Comparison of ENCODE assay signal across 8 cellular contexts in the genomic region with DNA sequence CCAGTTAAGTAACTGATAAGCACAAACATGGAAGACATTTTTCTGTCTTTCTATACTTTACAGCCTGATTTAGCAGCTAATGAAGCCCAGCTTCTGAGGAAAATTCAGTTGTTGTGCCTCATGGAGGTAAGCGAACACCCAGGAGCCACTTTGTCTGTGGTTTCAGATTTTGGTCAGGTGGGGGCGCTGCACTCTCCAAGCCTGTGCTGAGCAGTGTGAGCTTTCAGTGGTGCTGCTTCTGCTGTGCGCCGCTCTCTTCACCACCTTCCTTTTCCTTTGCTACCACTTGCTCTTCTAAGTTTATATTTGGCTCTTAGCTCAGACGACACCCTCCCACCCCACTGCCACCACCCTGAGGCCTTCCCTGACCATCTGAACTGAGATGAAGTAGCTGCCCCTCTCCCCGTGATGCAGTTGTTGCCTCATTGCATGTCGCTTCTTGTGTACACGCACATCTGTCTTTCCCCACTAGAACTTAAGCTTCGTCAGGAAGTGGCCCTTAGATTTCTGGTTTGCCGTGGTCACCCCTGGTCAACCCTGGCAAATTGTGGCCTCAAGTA. TPM values are rescaled to one million over a fixed set of nuclear protein-coding genes. Genes with fewer than 3 reads are reported as not detected.
A peak's percentile ranks its signal among the peaks of the same experiment; 100 is the strongest.
DNase-seq lines count a peak whose midpoint lies in the region; ATAC-seq and TF ChIP-seq lines count a peak whose summit lies in the region.

No MANE protein-coding gene starts in this region.

- H3K4me3 Mint-ChIP-seq in glutamatergic neuron (ENCODE audit: unreplicated experiment): peak overlapping the region; percentile 63

- peaks cover 3% of the 10 kb centered on the region for H3K27me3 Mint-ChIP-seq in glutamatergic neuron (ENCODE audit: unreplicated experiment)

- H3K27ac Mint-ChIP-seq in glutamatergic neuron (ENCODE audit: unreplicated experiment): peak overlapping the region; percentile 77

- TF ChIP-seq CTCF in glutamatergic neuron (IDR thresholded peaks at IDR 0.05; ENCODE audit: partially characterized antibody, unreplicated experiment) (peak; percentile 85), retinal pigment epithelial cell (conservative IDR thresholded peaks at IDR 0.05; ENCODE audit: low read depth, low read length) (peak; percentile 73)

- peak; percentile 83 for DNase-seq in activated gamma-delta T cell treated with Interleukin-2 at 50 U/mL for 16 hours
- DNase-seq in activated gamma-delta T cell (lab: John Stamatoyannopoulos, UW): no peak
- DNase-seq in RKO (ENCODE audit: low spot score): peak; percentile 53
- peak; percentile 71 for DNase-seq in activated effector memory CD4-positive, alpha-beta T cell treated with Interleukin-2 at 50 U/mL for 16 hours
- peak; percentile 88 for DNase-seq in glutamatergic neuron
- DNase-seq in retinal pigment epithelial cell (ENCODE audit: low read depth): no peak
- DNase-seq in SHP77 treated with DMSO at 0.1 percent for 48 hours (lab: John Stamatoyannopoulos, UW): no peak

- H3K4me1 Mint-ChIP-seq in glutamatergic neuron (ENCODE audit: low read depth, unreplicated experiment): peaks cover 27% of the 10 kb centered on the region

- peaks cover 7% of the 10 kb centered on the region for H3K9me3 Mint-ChIP-seq in glutamatergic neuron (ENCODE audit: unreplicated experiment)

- H3K4me3 ChIP-seq in retinal pigment epithelial cell (ENCODE audit: low read length): no peak overlapping the region

- peaks cover 4% of the 10 kb centered on the region for H3K36me3 Mint-ChIP-seq in glutamatergic neuron (ENCODE audit: unreplicated experiment)

- ATAC-seq in GM21576 (IDR thresholded peaks at IDR 0.05; ENCODE audit: unreplicated experiment): no peak

RNA-seq across cellular contexts. Expression of a gene that starts 14.0 kb away (rescaled TPM):
- 136 TPM for total RNA-seq in glutamatergic neuron (ENCODE audit: unreplicated experiment)

RNA-seq across cellular contexts. Expression of a gene that starts 14.7 kb away (rescaled TPM):
- total RNA-seq in glutamatergic neuron (ENCODE audit: unreplicated experiment): 23.6 TPM

RNA-seq across cellular contexts. Expression of a gene that starts 27.4 kb away (rescaled TPM):
- not detected for total RNA-seq in glutamatergic neuron (ENCODE audit: unreplicated experiment)

RNA-seq across cellular contexts. Expression of a gene that starts 38.1 kb away (rescaled TPM):
- total RNA-seq in glutamatergic neuron (ENCODE audit: unreplicated experiment): 14.4 TPM

RNA-seq across cellular contexts. Expression of a gene that starts 43.3 kb away (rescaled TPM):
- 95.5 TPM for total RNA-seq in glutamatergic neuron (ENCODE audit: unreplicated experiment)

Comparison
In these comparisons a context has a peak if more than half of its experiments do, and no peak if none do; other contexts are left out.
1. DNase-seq: peak in activated gamma-delta T cell treated with Interleukin-2 at 50 U/mL for 16 hours (single experiment), RKO (single experiment), activated effector memory CD4-positive, alpha-beta T cell treated with Interleukin-2 at 50 U/mL for 16 hours (single experiment) and glutamatergic neuron (single experiment); none in activated gamma-delta T cell (single experiment), retinal pigment epithelial cell (single experiment) and SHP77 treated with DMSO at 0.1 percent for 48 hours (single experiment).